10 cellular contexts compared by ENCODE assay signal in genomic region chr2:84942964-84943421, GRCh38. TPM values are rescaled to one million over a fixed set of nuclear protein-coding genes. Genes with fewer than 3 reads are reported as not detected.
A peak's percentile ranks its signal among the peaks of the same experiment; 100 is the strongest.
DNase-seq lines count a peak whose midpoint lies in the region; ATAC-seq and TF ChIP-seq lines count a peak whose summit lies in the region.
"Had no signal": no experiment of that assay in that cellular context is flagged by ENCODE, and none has a peak within 500 bp of the region (broad histone marks: within the 10 kb centered on the region; RNA-seq: fewer than 3 reads in every experiment).

No MANE protein-coding gene starts in this region.

- H3K36me3 ChIP-seq in OCI-LY1 (ENCODE audit: insufficient read depth, low read length) (no peaks in the 10 kb centered on the region), esophagus squamous epithelium (no peaks in the 10 kb centered on the region), trophoblast cell (ENCODE audit: control insufficient read depth in 1 of 2, insufficient read depth in 2 of 2, low read length in 2 of 2) (no peaks in the 10 kb centered on the region), lower lobe of right lung (no peaks in the 10 kb centered on the region)

- H4K12ac ChIP-seq in trophoblast cell (ENCODE audit: low read depth, low read length), result no peak overlapping the region

- peak overlapping the region; percentile 97 for H3K27ac Mint-ChIP-seq in activated naive CD4-positive, alpha-beta T cell treated with anti-CD3 and anti-CD28 coated beads, Interleukin-2, amount 50 U/mL, for 24 hours
- peak overlapping the region; percentile 95 for H3K27ac Mint-ChIP-seq in stimulated activated naive CD8-positive, alpha-beta T cell treated with anti-CD3 and anti-CD28 coated beads, Interleukin-15, Interleukin-2, amounts not matched to agents 100 ng/mL and 50 ng/mL, for 24 hours
- H3K27ac Mint-ChIP-seq: nephron had no signal

- H4K8ac ChIP-seq in trophoblast cell (ENCODE audit: low read depth, low read length), result no peak overlapping the region

- H3K4me3 ChIP-seq in OCI-LY1 (ENCODE audit: low read depth, low read length, poor library complexity, severe bottlenecking), result no peak overlapping the region
- no peak overlapping the region for H3K4me3 ChIP-seq in esophagus squamous epithelium
- H3K4me3 ChIP-seq in trophoblast cell (ENCODE audit: low read depth, low read length), result no peak overlapping the region
- no peak overlapping the region for H3K4me3 ChIP-seq in lower lobe of right lung

- no peak overlapping the region for H3K18ac ChIP-seq in trophoblast cell (ENCODE audit: low read length)

- H3K27me3 ChIP-seq in OCI-LY1 (ENCODE audit: insufficient read depth, low read length) (no peaks in the 10 kb centered on the region), esophagus squamous epithelium (no peaks in the 10 kb centered on the region), trophoblast cell (ENCODE audit: insufficient read depth, low read length) (no peaks in the 10 kb centered on the region), lower lobe of right lung (ENCODE audit: low read depth) (no peaks in the 10 kb centered on the region)

- H4K20me1 ChIP-seq in OCI-LY1 (ENCODE audit: insufficient read depth, low read length), result no peaks in the 10 kb centered on the region

- no peak overlapping the region for H4K91ac ChIP-seq in trophoblast cell (ENCODE audit: low read depth, low read length)

- H3K4me1 ChIP-seq in OCI-LY1 (ENCODE audit: insufficient read depth, low read length, severe bottlenecking), result peaks cover 52% of the 10 kb centered on the region
- peaks cover 0 to 39% (median 6%) of the 10 kb centered on the region in 3 donors for H3K4me1 ChIP-seq in esophagus squamous epithelium
- peaks cover 6 to 10% of the 10 kb centered on the region in 2 experiments for H3K4me1 ChIP-seq in trophoblast cell (ENCODE audit: control insufficient read depth in 1 of 2, insufficient read depth in 2 of 2, low read length in 2 of 2)
- H3K4me1 ChIP-seq in lower lobe of right lung, result no peaks in the 10 kb centered on the region

- H3K27ac ChIP-seq in OCI-LY1 (ENCODE audit: low read depth, low read length, poor library complexity, severe bottlenecking), result peak overlapping the region; percentile 31
- peak overlapping the region in 2 of 4 donors; percentile 21 to 46 for H3K27ac ChIP-seq in esophagus squamous epithelium
- no peak overlapping the region for H3K27ac ChIP-seq in trophoblast cell (ENCODE audit: low read depth, low read length)
- H3K27ac ChIP-seq in lower lobe of right lung, result no peak overlapping the region

- no peaks in the 10 kb centered on the region for H3K9me2 ChIP-seq in OCI-LY1 (ENCODE audit: low read depth, low read length)

- ATAC-seq in HG02798 (IDR thresholded peaks at IDR 0.05; ENCODE audit: poor library complexity, unreplicated experiment) (peak; percentile 33), lower lobe of right lung (no peak)

- H2AK5ac ChIP-seq in trophoblast cell (ENCODE audit: low read length), result no peak overlapping the region

- no peak overlapping the region for H3K14ac ChIP-seq in trophoblast cell (ENCODE audit: low read length)

- H3K4me2 ChIP-seq in OCI-LY1 (ENCODE audit: low read length), result no peak overlapping the region
- H3K4me2 ChIP-seq in trophoblast cell (ENCODE audit: low read length), result no peak overlapping the region

- H2AFZ ChIP-seq in OCI-LY1 (ENCODE audit: low read length), result no peak overlapping the region
- no peak overlapping the region for H2AFZ ChIP-seq in trophoblast cell (ENCODE audit: insufficient read depth, low read length, poor library complexity)

- 76 to 83% methylated on average over 2 to 3 of the region's 4 CpGs for WGBS in esophagus squamous epithelium, 2 donors
- WGBS in trophoblast cell (ENCODE audit: extremely low coverage, insufficient coverage, insufficient read length), result no CpG with 5 or more reads among the region's 4 CpGs

- H3K79me2 ChIP-seq in OCI-LY1 (ENCODE audit: insufficient read depth, low read length), result no peaks in the 10 kb centered on the region
- no peaks in the 10 kb centered on the region for H3K79me2 ChIP-seq in trophoblast cell (ENCODE audit: control insufficient read depth, insufficient read depth, low read length, poor library complexity)

- no peaks in the 10 kb centered on the region for H3K27me3 Mint-ChIP-seq in activated naive CD4-positive, alpha-beta T cell treated with anti-CD3 and anti-CD28 coated beads, Interleukin-2, amount 50 U/mL, for 24 hours
- H3K27me3 Mint-ChIP-seq in stimulated activated naive CD8-positive, alpha-beta T cell treated with anti-CD3 and anti-CD28 coated beads, Interleukin-15, Interleukin-2, amounts not matched to agents 100 ng/mL and 50 ng/mL, for 24 hours, result no peaks in the 10 kb centered on the region

- intact Hi-C loops in esophagus squamous epithelium (cut with DNase I) (no loop called here), lower lobe of right lung (cut with DNase I) (no loop called here)

- peaks cover 82% of the 10 kb centered on the region for H3K4me1 Mint-ChIP-seq in activated naive CD4-positive, alpha-beta T cell treated with anti-CD3 and anti-CD28 coated beads, Interleukin-2, amount 50 U/mL, for 24 hours
- H3K4me1 Mint-ChIP-seq in stimulated activated naive CD8-positive, alpha-beta T cell treated with anti-CD3 and anti-CD28 coated beads, Interleukin-15, Interleukin-2, amounts not matched to agents 100 ng/mL and 50 ng/mL, for 24 hours (ENCODE audit: low read depth), result peaks cover 90% of the 10 kb centered on the region

- peak overlapping the region; percentile 88 for H3K4me3 Mint-ChIP-seq in activated naive CD4-positive, alpha-beta T cell treated with anti-CD3 and anti-CD28 coated beads, Interleukin-2, amount 50 U/mL, for 24 hours
- H3K4me3 Mint-ChIP-seq in stimulated activated naive CD8-positive, alpha-beta T cell treated with anti-CD3 and anti-CD28 coated beads, Interleukin-15, Interleukin-2, amounts not matched to agents 100 ng/mL and 50 ng/mL, for 24 hours, result peak overlapping the region; percentile 65
- H3K4me3 Mint-ChIP-seq: nephron had no signal

- no peak overlapping the region for H2BK12ac ChIP-seq in trophoblast cell (ENCODE audit: low read length)

- no peak overlapping the region for H2BK120ac ChIP-seq in trophoblast cell (ENCODE audit: insufficient read depth, low read length, poor library complexity)

- peaks cover 7% of the 10 kb centered on the region for H3K36me3 Mint-ChIP-seq in activated naive CD4-positive, alpha-beta T cell treated with anti-CD3 and anti-CD28 coated beads, Interleukin-2, amount 50 U/mL, for 24 hours
- H3K36me3 Mint-ChIP-seq in stimulated activated naive CD8-positive, alpha-beta T cell treated with anti-CD3 and anti-CD28 coated beads, Interleukin-15, Interleukin-2, amounts not matched to agents 100 ng/mL and 50 ng/mL, for 24 hours (ENCODE audit: low read depth), result peaks cover 10% of the 10 kb centered on the region

- H3K79me1 ChIP-seq in trophoblast cell (ENCODE audit: low read length), result no peaks in the 10 kb centered on the region

- no peak overlapping the region for H3K23ac ChIP-seq in trophoblast cell (ENCODE audit: low read length)

- no peak overlapping the region for H2BK5ac ChIP-seq in trophoblast cell (ENCODE audit: low read depth, low read length, poor library complexity)

- H3K9me3 Mint-ChIP-seq in activated naive CD4-positive, alpha-beta T cell treated with anti-CD3 and anti-CD28 coated beads, Interleukin-2, amount 50 U/mL, for 24 hours, result no peaks in the 10 kb centered on the region
- H3K9me3 Mint-ChIP-seq in stimulated activated naive CD8-positive, alpha-beta T cell treated with anti-CD3 and anti-CD28 coated beads, Interleukin-15, Interleukin-2, amounts not matched to agents 100 ng/mL and 50 ng/mL, for 24 hours, result no peaks in the 10 kb centered on the region
- H3K9me3 Mint-ChIP-seq: nephron had no signal

- no peaks in the 10 kb centered on the region for H3K9me3 ChIP-seq in OCI-LY1 (ENCODE audit: low read length)
- H3K9me3 ChIP-seq in esophagus squamous epithelium, result no peaks in the 10 kb centered on the region
- no peaks in the 10 kb centered on the region for H3K9me3 ChIP-seq in trophoblast cell (ENCODE audit: insufficient read depth, low read depth, low read length)
- no peaks in the 10 kb centered on the region for H3K9me3 ChIP-seq in lower lobe of right lung

- H3K9ac ChIP-seq in OCI-LY1 (ENCODE audit: low read length) (no peak overlapping the region), trophoblast cell (ENCODE audit: low read length) (no peak overlapping the region)

- no peak for TF ChIP-seq CTCF in OCI-LY1 (IDR thresholded peaks at IDR 0.05; ENCODE audit: low read length)
- no peak for TF ChIP-seq CTCF in esophagus squamous epithelium (IDR thresholded peaks at IDR 0.05)
- no peak for TF ChIP-seq CTCF in lower lobe of right lung (IDR thresholded peaks at IDR 0.05)

- H3F3A ChIP-seq in OCI-LY1 (ENCODE audit: insufficient read depth, low read length), result no peaks in the 10 kb centered on the region

- no peak overlapping the region for H3K4ac ChIP-seq in trophoblast cell (ENCODE audit: low read depth, low read length)

- no peak for TF ChIP-seq POLR2A in esophagus squamous epithelium (IDR thresholded peaks at IDR 0.05)

- DNase-seq in activated naive CD4-positive, alpha-beta T cell treated with Interleukin-2 at 50 U/mL for 16 hours, result no peak
- DNase-seq in esophagus squamous epithelium (lab: John Stamatoyannopoulos, UW) (no peak), trophoblast cell (no peak), lower lobe of right lung (no peak)
- DNase-seq: EL had no signal

RNA-seq across cellular contexts. Expression of gene KCMF1, which starts 28.0 kb away (rescaled TPM):
- total RNA-seq in esophagus squamous epithelium (10 to 100 TPM; 35.6 to 50.8 (median 44.5) TPM), lower lobe of right lung (64.2 TPM)
- 43.3 and 44.7 TPM in 2 replicates for polyA plus RNA-seq in trophoblast cell (2013)

RNA-seq across cellular contexts. Expression of gene TMSB10, which starts 37.5 kb away (rescaled TPM):
- total RNA-seq in esophagus squamous epithelium, result 1,000 to 10,000 TPM; 2,239 to 4,093 (median 3,173) TPM
- 2,539 and 2,657 TPM in 2 replicates for polyA plus RNA-seq in trophoblast cell (2013)
- total RNA-seq in lower lobe of right lung, result 1,739 TPM
